Comparison of ENCODE assay signal across 16 cellular contexts in the genomic region with DNA sequence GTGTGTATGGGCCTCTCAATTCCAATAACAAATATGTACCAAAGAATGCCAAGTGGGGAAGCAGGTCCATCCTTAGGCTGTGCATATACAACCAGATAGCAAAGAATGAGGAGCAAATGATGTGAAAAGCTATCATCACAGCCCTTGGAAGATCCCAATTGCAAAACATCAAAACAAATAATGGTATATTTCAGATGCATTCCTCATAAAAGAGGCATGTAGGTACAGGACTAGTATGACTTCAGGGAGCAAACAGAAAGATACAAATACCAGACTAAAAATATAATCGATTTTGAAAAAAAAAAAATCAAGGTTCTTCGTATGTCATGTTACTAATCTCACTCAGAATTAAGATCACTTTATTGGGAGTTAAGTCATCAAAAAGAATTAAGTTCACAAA. TPM values are rescaled to one million over a fixed set of nuclear protein-coding genes. Genes with fewer than 3 reads are reported as not detected.
DNase-seq lines count a peak whose midpoint lies in the region; ATAC-seq and TF ChIP-seq lines count a peak whose summit lies in the region.
"Had no signal": no experiment of that assay in that cellular context is flagged by ENCODE, and none has a peak within 500 bp of the region (broad histone marks: within the 10 kb centered on the region; RNA-seq: fewer than 3 reads in every experiment).

No MANE protein-coding gene starts in this region.

- no peak for TF ChIP-seq POLR2A in thyroid gland (IDR thresholded peaks at IDR 0.05)

- POLR2A ChIA-PET in HEK293T (lab: Yijun Ruan, JAX), result no interaction called here

- H3K27ac Mint-ChIP-seq in effector memory CD8-positive, alpha-beta T cell, result peak overlapping the region; percentile 78 to 86

- peaks cover 62% of the 10 kb centered on the region for H3K4me1 ChIP-seq in left ventricle myocardium inferior
- H3K4me1 ChIP-seq in thyroid gland, result peaks cover 27 to 34% of the 10 kb centered on the region in 2 donors

- peak overlapping the region; percentile 11 for H3K4me2 ChIP-seq in SU-DHL-6 (ENCODE audit: low read depth, low read length, poor library complexity, severe bottlenecking)

- H3K36me3 ChIP-seq in left ventricle myocardium inferior (peaks cover 10% of the 10 kb centered on the region), SU-DHL-6 (ENCODE audit: low read length) (no peaks in the 10 kb centered on the region), thyroid gland (no peaks in the 10 kb centered on the region)
- H3K36me3 ChIP-seq: MG63 had no signal

- intact Hi-C loops in left ventricle myocardium inferior (cut with micrococcal nuclease) (no loop called here), cardiac septum (cut with DNase I) (no loop called here), thyroid gland (cut with DNase I) (no loop called here)

- H3K4me1 Mint-ChIP-seq in effector memory CD8-positive, alpha-beta T cell (ENCODE audit: low read depth in 2 of 2), result peaks cover 28 to 40% of the 10 kb centered on the region in 2 donors

- ATAC-seq in effector memory CD8-positive, alpha-beta T cell (replicated peaks), result no peak
- ATAC-seq in HG03469 (IDR thresholded peaks at IDR 0.05; ENCODE audit: unreplicated experiment), result no peak
- ATAC-seq: GM12878 had no signal

- H3K79me2 ChIP-seq in SU-DHL-6 (ENCODE audit: insufficient read depth, low read length), result no peaks in the 10 kb centered on the region

- no peaks in the 10 kb centered on the region for H3F3A ChIP-seq in SU-DHL-6 (ENCODE audit: insufficient read depth)

- H3K36me3 Mint-ChIP-seq in effector memory CD8-positive, alpha-beta T cell (ENCODE audit: insufficient read depth), result no peaks in the 10 kb centered on the region

- TF ChIP-seq CTCF in left ventricle myocardium inferior (IDR thresholded peaks at IDR 0.05; ENCODE audit: borderline replicate concordance) (no peak), SU-DHL-6 (IDR thresholded peaks at IDR 0.05; ENCODE audit: insufficient read depth, low read length, poor library complexity, severe bottlenecking) (no peak), thyroid gland (IDR thresholded peaks at IDR 0.05) (no peak)

- DNase-seq in left ventricle myocardium inferior, result no peak
- no peak for DNase-seq in cardiac septum (ENCODE audit: low spot score)
- DNase-seq in effector memory CD8-positive, alpha-beta T cell, result no peak
- no peak for DNase-seq in thyroid gland
- DNase-seq in NCI-H1417 treated with DMSO at 0.1 percent for 48 hours (lab: John Stamatoyannopoulos, UW), result no peak
- no peak for DNase-seq in HEK293T (ENCODE audit: extremely low spot score)
- DNase-seq: activated CD8-positive, alpha-beta memory T cell treated with anti-CD3 and anti-CD28 coated beads, Interleukin-2, amount 50 U/mL, for 4 hours; EL; MG63; NCI-H2171 treated with DMSO at 0.1 percent for 48 hours; SHP77 treated with DMSO at 0.1 percent for 48 hours; upper lobe of right lung had no signal

- H3K9me3 Mint-ChIP-seq in effector memory CD8-positive, alpha-beta T cell, result no peaks in the 10 kb centered on the region
- H3K9me3 Mint-ChIP-seq: brain had no signal

- H4K20me1 ChIP-seq in SU-DHL-6 (ENCODE audit: low read depth, low read length), result no peaks in the 10 kb centered on the region

- no peak overlapping the region for H2AFZ ChIP-seq in SU-DHL-6 (ENCODE audit: low read depth, low read length, severe bottlenecking)

- H3K27ac ChIP-seq in left ventricle myocardium inferior (replicated peaks), result peak overlapping the region; percentile 78
- H3K27ac ChIP-seq in SU-DHL-6 (ENCODE audit: low read depth, low read length), result no peak overlapping the region
- H3K27ac ChIP-seq in thyroid gland, result peak overlapping the region; percentile 84 to 89 (median 86)

- H3K9me2 ChIP-seq in SU-DHL-6 (replicated peaks; ENCODE audit: insufficient read depth, low read length), result no peaks in the 10 kb centered on the region

- H3K4me3 Mint-ChIP-seq in effector memory CD8-positive, alpha-beta T cell, result peak overlapping the region; percentile 59 to 66
- H3K4me3 Mint-ChIP-seq: brain had no signal

- CTCF ChIA-PET in HEK293T (lab: Yijun Ruan, JAX), result interaction anchor here (0.6 to 1.2 kb wide), 2 partner anchors 13 to 19 kb away, joined by 4 to 7 read pairs; no protein-coding TSS in a partner anchor

- 86 to 89% methylated on average over 2 of the region's 2 CpGs for WGBS in thyroid gland, 2 donors

- no peak overlapping the region for H3K9ac ChIP-seq in SU-DHL-6 (ENCODE audit: low read length)

- no peak overlapping the region for H3K4me3 ChIP-seq in left ventricle myocardium inferior
- no peak overlapping the region for H3K4me3 ChIP-seq in SU-DHL-6 (ENCODE audit: insufficient read depth, low read length, poor library complexity, severe bottlenecking)
- no peak overlapping the region for H3K4me3 ChIP-seq in thyroid gland (replicated peaks in 1 of 3)
- H3K4me3 ChIP-seq: GM12878, MG63, upper lobe of right lung had no signal

- no peaks in the 10 kb centered on the region for H3K9me3 ChIP-seq in left ventricle myocardium inferior (replicated peaks)
- H3K9me3 ChIP-seq in SU-DHL-6 (ENCODE audit: insufficient read depth, low read length), result no peaks in the 10 kb centered on the region
- H3K9me3 ChIP-seq in thyroid gland, result no peaks in the 10 kb centered on the region
- H3K9me3 ChIP-seq: MG63, upper lobe of right lung had no signal

- no peaks in the 10 kb centered on the region for H3K27me3 Mint-ChIP-seq in effector memory CD8-positive, alpha-beta T cell
- H3K27me3 Mint-ChIP-seq: brain had no signal

- no peaks in the 10 kb centered on the region for H3K27me3 ChIP-seq in left ventricle myocardium inferior (ENCODE audit: low read depth)
- no peaks in the 10 kb centered on the region for H3K27me3 ChIP-seq in SU-DHL-6 (ENCODE audit: low read length)
- no peaks in the 10 kb centered on the region for H3K27me3 ChIP-seq in thyroid gland
- H3K27me3 ChIP-seq: MG63, upper lobe of right lung had no signal

TF ChIP-seq in HEK293T, 16 proteins besides CTCF, POLR2A, EP300 and RAD21:
- no peak for TF ChIP-seq ARNT (IDR thresholded peaks at IDR 0.05)
- TF ChIP-seq CTBP1 (IDR thresholded peaks at IDR 0.05; ENCODE audit: borderline replicate concordance), result no peak
- no peak for TF ChIP-seq FOXM1 (IDR thresholded peaks at IDR 0.05; ENCODE audit: borderline replicate concordance)
- TF ChIP-seq ZNF384 (IDR thresholded peaks at IDR 0.05), result no peak

RNA-seq across cellular contexts. Expression of gene SPOCK2, which starts 18.5 kb away (rescaled TPM):
- total RNA-seq in left ventricle myocardium inferior (8.6 TPM), cardiac septum (7.5 TPM), thyroid gland (10 to 100 TPM in 3 of 4 donors, 1 to 10 TPM in 1; 4.3 to 17.6 (median 13.5) TPM)
